Comparison of ENCODE assay signal across 26 cellular contexts in genomic region chr3:189096092-189096491, GRCh38.
"Had no signal": no experiment of that assay in that cellular context is flagged by ENCODE, and none has a peak within 500 bp of the region (broad histone marks: within the 10 kb centered on the region; RNA-seq: fewer than 3 reads in every experiment).

No MANE protein-coding gene starts in this region.

- H3K4me1 ChIP-seq: adrenal gland, body of pancreas, colonic mucosa, upper lobe of right lung had no signal

- H3K9me3 ChIP-seq: adrenal gland, body of pancreas, colonic mucosa, left ventricle myocardium inferior, mucosa of descending colon, right atrium auricular region, suprapubic skin, tibial artery, upper lobe of right lung had no signal

- H3K36me3 ChIP-seq: adrenal gland, cardiac muscle cell, colonic mucosa, left ventricle myocardium inferior, right atrium auricular region, suprapubic skin, tibial artery, upper lobe of right lung, WERI-Rb-1 had no signal

- DNase-seq: activated CD4-positive, alpha-beta T cell treated with anti-CD3 and anti-CD28 coated beads for 48 hours; activated CD4-positive, alpha-beta T cell treated with anti-CD3 and anti-CD28 coated beads, Interleukin-2, amount 50 U/mL, for 48 hours; activated CD8-positive, alpha-beta memory T cell treated with anti-CD3 and anti-CD28 coated beads for 24 hours; activated effector memory CD4-positive, alpha-beta T cell treated with anti-CD3 and anti-CD28 coated beads, Interleukin-2, amount 50 U/mL, for 16 hours; activated naive CD4-positive, alpha-beta T cell treated with anti-CD3 and anti-CD28 coated beads for 36 hours; activated naive CD8-positive, alpha-beta T cell treated with anti-CD3 and anti-CD28 coated beads for 36 hours; adrenal gland; aorta; body of pancreas; cerebellar nuclear complex; colonic mucosa; effector CD8-positive, alpha-beta T cell; kidney glomerular epithelial cell; left ventricle myocardium inferior; mucosa of descending colon; stimulated activated CD4-positive, alpha-beta T cell treated with anti-CD3 and anti-CD28 coated beads, Interleukin-15, amount 100 ng/mL, for 24 hours; stimulated activated CD4-positive, alpha-beta T cell treated with anti-CD3 and anti-CD28 coated beads, Interleukin-2, amount 100 ng/mL, for 24 hours; stimulated activated naive CD4-positive, alpha-beta T cell; tibial artery; upper lobe of right lung; WERI-Rb-1 had no signal

- ATAC-seq: activated CD4-positive, CD25-positive, alpha-beta regulatory T cell treated with anti-CD3 and anti-CD28 coated beads, Interleukin-2, amount 50 U/mL, for 24 hours; body of pancreas; mucosa of descending colon; upper lobe of right lung had no signal

- H3K27me3 ChIP-seq: adrenal gland, body of pancreas, cardiac muscle cell, colonic mucosa, right atrium auricular region, suprapubic skin, tibial artery, upper lobe of right lung had no signal

- H3K27ac ChIP-seq: adrenal gland, body of pancreas, cardiac muscle cell, colonic mucosa, left ventricle myocardium inferior, right atrium auricular region, suprapubic skin, tibial artery, upper lobe of right lung, WERI-Rb-1 had no signal

- H3K4me3 ChIP-seq: adrenal gland, body of pancreas, cardiac muscle cell, colonic mucosa, left ventricle myocardium inferior, lung, mucosa of descending colon, right atrium auricular region, suprapubic skin, tibial artery, upper lobe of right lung had no signal
